14 cellular contexts compared by ENCODE assay signal in the genomic region with DNA sequence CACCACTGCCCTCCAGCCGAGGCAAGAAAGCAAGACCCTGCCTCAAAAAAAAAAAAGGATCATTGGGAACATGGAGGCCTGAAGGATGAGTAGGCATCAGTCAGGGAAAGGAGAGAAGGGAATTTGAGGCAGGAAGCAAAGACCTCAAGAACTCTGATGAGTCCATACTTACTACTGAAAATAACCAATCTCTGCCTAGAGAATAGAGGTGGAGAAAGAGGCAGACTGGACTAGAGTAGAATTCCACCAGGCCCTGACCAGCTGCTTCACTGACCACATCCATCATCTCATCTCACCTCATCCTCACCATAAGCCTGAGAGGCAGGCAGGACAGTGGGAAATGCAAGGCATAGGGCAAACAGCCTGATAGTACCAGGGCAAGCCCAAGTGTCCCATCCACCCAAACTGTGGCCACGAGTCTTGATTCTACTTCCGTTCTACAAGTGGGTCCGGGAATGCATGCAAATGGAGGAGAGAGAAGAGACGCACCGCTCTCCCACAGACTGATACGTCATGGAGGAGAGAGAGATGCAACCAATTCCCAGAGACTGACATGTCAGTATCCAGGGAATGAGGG. TPM values are rescaled to one million over a fixed set of nuclear protein-coding genes. Genes with fewer than 3 reads are reported as not detected.
A peak's percentile ranks its signal among the peaks of the same experiment; 100 is the strongest.
DNase-seq lines count a peak whose midpoint lies in the region; ATAC-seq and TF ChIP-seq lines count a peak whose summit lies in the region.
"Had no signal": no experiment of that assay in that cellular context is flagged by ENCODE, and none has a peak within 500 bp of the region (broad histone marks: within the 10 kb centered on the region; RNA-seq: fewer than 3 reads in every experiment).

No MANE protein-coding gene starts in this region.

- H3K4me1 ChIP-seq in BLaER1 (peaks cover 79% of the 10 kb centered on the region), Caco-2 (peaks cover 49% of the 10 kb centered on the region), ascending aorta (peaks cover 5 to 32% of the 10 kb centered on the region in 2 donors)

- H4K20me1 ChIP-seq in BLaER1 = peaks cover 100% of the 10 kb centered on the region

- intact Hi-C loops in Caco-2 (cut with micrococcal nuclease; ENCODE audit: unreplicated experiment) (no loop called here), ascending aorta (cut with DNase I) (no loop called here)

- H3K4me3 Mint-ChIP-seq in Caco-2 (ENCODE audit: unreplicated experiment) (no peak overlapping the region), mesothelial cell of epicardium (no peak overlapping the region)
- no peak overlapping the region for H3K4me3 Mint-ChIP-seq in activated naive CD8-positive, alpha-beta T cell treated with anti-CD3 and anti-CD28 coated beads for 36 hours

- TF ChIP-seq CTCF in Caco-2 (IDR thresholded peaks at IDR 0.05; ENCODE audit: insufficient read depth in 1 of 2, low read depth in 1 of 2, low read length in 1 of 2, severe bottlenecking in 1 of 2, unreplicated experiment in 1 of 2) = no peak
- no peak for TF ChIP-seq CTCF in mesothelial cell of epicardium (IDR thresholded peaks at IDR 0.05; ENCODE audit: unreplicated experiment)
- no peak for TF ChIP-seq CTCF in ascending aorta (IDR thresholded peaks at IDR 0.05)
- TF ChIP-seq CTCF in omental fat pad (IDR thresholded peaks at IDR 0.05) = no peak

- BruUV-seq in Caco-2 (replicated peaks; lab: Mats Ljungman, UMichigan) = no TSS peak

- no peak overlapping the region for H3K9ac ChIP-seq in BLaER1

- H3K27me3 ChIP-seq in BLaER1 = no peaks in the 10 kb centered on the region
- H3K27me3 ChIP-seq in Caco-2 (replicated peaks; ENCODE audit: control insufficient read depth, insufficient read depth, low read length) = no peaks in the 10 kb centered on the region
- H3K27me3 ChIP-seq in ascending aorta = no peaks in the 10 kb centered on the region
- H3K27me3 ChIP-seq: gastrocnemius medialis, sigmoid colon had no signal

- no peak for DNase-seq in Caco-2
- DNase-seq in activated naive CD8-positive, alpha-beta T cell treated with anti-CD3 and anti-CD28 coated beads for 36 hours = no peak
- no peak for DNase-seq in mesothelial cell of epicardium (ENCODE audit: low spot score in 2 of 2, unreplicated experiment in 2 of 2)
- no peak for DNase-seq in NCI-H2227 (lab: John Stamatoyannopoulos, UW; ENCODE audit: unreplicated experiment)
- no peak for DNase-seq in ascending aorta (ENCODE audit: low spot score in 2 of 2)
- no peak for DNase-seq in AML-193 (lab: John Stamatoyannopoulos, UW)
- DNase-seq in omental fat pad (ENCODE audit: low spot score) = no peak
- DNase-seq: activated CD8-positive, alpha-beta memory T cell treated with anti-CD3 and anti-CD28 coated beads, Interleukin-2, amount 50 U/mL, for 4 hours; gastrocnemius medialis; islet precursor cell; Kasumi-1; NCI-H2029 treated with DMSO at 0.1 percent for 48 hours; sigmoid colon had no signal

- H3K27me3 Mint-ChIP-seq in Caco-2 (ENCODE audit: insufficient read depth, unreplicated experiment) (no peaks in the 10 kb centered on the region), mesothelial cell of epicardium (ENCODE audit: low read depth) (no peaks in the 10 kb centered on the region)
- no peaks in the 10 kb centered on the region for H3K27me3 Mint-ChIP-seq in activated naive CD8-positive, alpha-beta T cell treated with anti-CD3 and anti-CD28 coated beads for 36 hours

- peaks cover 76% of the 10 kb centered on the region for H3K36me3 Mint-ChIP-seq in Caco-2 (ENCODE audit: insufficient read depth, unreplicated experiment)
- peaks cover 45% of the 10 kb centered on the region for H3K36me3 Mint-ChIP-seq in activated naive CD8-positive, alpha-beta T cell treated with anti-CD3 and anti-CD28 coated beads for 36 hours
- no peaks in the 10 kb centered on the region for H3K36me3 Mint-ChIP-seq in mesothelial cell of epicardium

- H3K9me3 ChIP-seq in BLaER1 (peaks cover 17% of the 10 kb centered on the region), Caco-2 (no peaks in the 10 kb centered on the region), ascending aorta (no peaks in the 10 kb centered on the region)
- H3K9me3 ChIP-seq: gastrocnemius medialis, sigmoid colon had no signal

- H3K4me1 Mint-ChIP-seq in Caco-2 (ENCODE audit: low read depth, unreplicated experiment) (peaks cover 49% of the 10 kb centered on the region), mesothelial cell of epicardium (peaks cover 42% of the 10 kb centered on the region)
- peaks cover 71% of the 10 kb centered on the region for H3K4me1 Mint-ChIP-seq in activated naive CD8-positive, alpha-beta T cell treated with anti-CD3 and anti-CD28 coated beads for 36 hours

- H3K9me3 Mint-ChIP-seq in Caco-2 (ENCODE audit: unreplicated experiment) (no peaks in the 10 kb centered on the region), mesothelial cell of epicardium (no peaks in the 10 kb centered on the region)
- H3K9me3 Mint-ChIP-seq in activated naive CD8-positive, alpha-beta T cell treated with anti-CD3 and anti-CD28 coated beads for 36 hours = peaks cover 5% of the 10 kb centered on the region

- ATAC-seq in omental fat pad (ENCODE audit: low FRiP score) = no peak
- ATAC-seq: gastrocnemius medialis had no signal

- POLR2A ChIA-PET in Caco-2 (lab: Charles Lee) = interaction anchor here (1.4 kb wide), 1 partner anchor 16 kb away, joined by 3 read pairs; no protein-coding TSS in a partner anchor

- H3K27ac ChIP-seq in BLaER1 = no peak overlapping the region
- H3K27ac ChIP-seq in ascending aorta = no peak overlapping the region
- H3K27ac ChIP-seq: sigmoid colon had no signal

- CTCF ChIA-PET in Caco-2 (lab: Charles Lee) = interaction anchor here (0.7 kb wide), 1 partner anchor 15 kb away, joined by 4 read pairs; no protein-coding TSS in a partner anchor

- peak overlapping the region; percentile 52; the same call in 1 of the 2 replicates for H3K4me2 ChIP-seq in BLaER1

- peaks cover 57% of the 10 kb centered on the region for H3K36me3 ChIP-seq in BLaER1
- no peaks in the 10 kb centered on the region; the same call in 1 of the 2 replicates for H3K36me3 ChIP-seq in Caco-2 (ENCODE audit: control insufficient read depth, insufficient read depth, low read length)
- no peaks in the 10 kb centered on the region for H3K36me3 ChIP-seq in ascending aorta
- H3K36me3 ChIP-seq: gastrocnemius medialis, sigmoid colon had no signal

- peak overlapping the region; percentile 64 for H3K27ac Mint-ChIP-seq in Caco-2 (ENCODE audit: unreplicated experiment)
- H3K27ac Mint-ChIP-seq in activated naive CD8-positive, alpha-beta T cell treated with anti-CD3 and anti-CD28 coated beads for 36 hours = peak overlapping the region; percentile 23
- peak overlapping the region; percentile 53 for H3K27ac Mint-ChIP-seq in mesothelial cell of epicardium

- H3K4me3 ChIP-seq in BLaER1 = no peak overlapping the region
- H3K4me3 ChIP-seq in Caco-2 (ENCODE audit: low read depth, low read length) = no peak overlapping the region
- H3K4me3 ChIP-seq in ascending aorta = no peak overlapping the region
- H3K4me3 ChIP-seq: gastrocnemius medialis, sigmoid colon had no signal

RNA-seq across cellular contexts. Expression of a gene that starts 17.1 kb away (rescaled TPM):
- total RNA-seq in Caco-2 (2022) (297 TPM in 2 replicates), mesothelial cell of epicardium (230 to 247 TPM (median 233 TPM) in 3 replicates), ascending aorta (124 TPM), omental fat pad (100 to 1,000 TPM in 1 of 4 donors, 10 to 100 TPM in 3; 49.8 to 114 (median 82.2) TPM)
- total RNA-seq in activated naive CD8-positive, alpha-beta T cell treated with anti-CD3 and anti-CD28 coated beads for 36 hours = 100 to 1,000 TPM; 129 to 142 TPM

RNA-seq across cellular contexts. Expression of a gene that starts 35.0 kb away (rescaled TPM):
- 159 and 178 TPM in 2 replicates for total RNA-seq in Caco-2 (2022)
- total RNA-seq in activated naive CD8-positive, alpha-beta T cell treated with anti-CD3 and anti-CD28 coated beads for 36 hours = 10 to 100 TPM; 63.1 to 76.7 TPM
- 186 to 199 TPM (median 187 TPM) in 3 replicates for total RNA-seq in mesothelial cell of epicardium
- total RNA-seq in ascending aorta = 108 TPM
- total RNA-seq in omental fat pad = 100 to 1,000 TPM in 1 of 4 donors, 10 to 100 TPM in 3; 68.6 to 125 (median 74.8) TPM
